In genomic region chr1:30196872-30197615, GRCh38 we compare ENCODE assay signal across 22 cellular contexts.
"Had no signal": no experiment of that assay in that cellular context is flagged by ENCODE, and none has a peak within 500 bp of the region (broad histone marks: within the 10 kb centered on the region; RNA-seq: fewer than 3 reads in every experiment).

No MANE protein-coding gene starts in this region.

- ATAC-seq: activated naive CD8-positive, alpha-beta T cell treated with anti-CD3 and anti-CD28 coated beads, Interleukin-2, amount 50 U/mL, for 24 hours; activated T-cell treated with anti-CD3 and anti-CD28 coated beads, Interleukin-2, amount 50 U/mL, for 72 hours; foreskin keratinocyte had no signal

- H3K36me3 Mint-ChIP-seq: activated naive CD4-positive, alpha-beta T cell treated with anti-CD3 and anti-CD28 coated beads, Interleukin-2, amount 10 ng/mL, durations not matched to agents 7 days and 5 days; brain had no signal

- H3K4me1 Mint-ChIP-seq: neural crest cell had no signal

- H3K9me3 Mint-ChIP-seq: activated naive CD4-positive, alpha-beta T cell treated with anti-CD3 and anti-CD28 coated beads, Interleukin-2, amount 10 ng/mL, durations not matched to agents 7 days and 5 days; dendritic cell treated with granulocyte-macrophage colony-stimulating factor and Interleukin-4, amounts not matched to agents 40 ng/mL and 50 ng/mL, for 4 days; T-helper 1 cell treated with Interleukin-12 subunit alpha and Interleukin-12 subunit beta and Interleukin-4 antibody, amounts not matched to agents 30 μg/mL and 1 μg/mL, for 36 hours had no signal

- DNase-seq: activated CD4-positive, alpha-beta T cell treated with anti-CD3 and anti-CD28 coated beads for 4 hours; activated CD4-positive, alpha-beta T cell treated with anti-CD3 and anti-CD28 coated beads, Interleukin-2, amount 50 U/mL, for 48 hours; activated CD4-positive, CD25-positive, alpha-beta regulatory T cell; activated effector memory CD4-positive, alpha-beta T cell treated with anti-CD3 and anti-CD28 coated beads, Interleukin-2, amount 50 U/mL, for 16 hours; activated naive CD4-positive, alpha-beta T cell treated with anti-CD3 and anti-CD28 coated beads, Interleukin-2, amount 10 ng/mL, durations not matched to agents 7 days and 5 days; activated naive CD8-positive, alpha-beta T cell treated with anti-CD3 and anti-CD28 coated beads, Interleukin-2, amount 50 U/mL, for 24 hours; activated T-cell treated with anti-CD3 and anti-CD28 coated beads, Interleukin-2, amount 50 U/mL, for 72 hours; anterior cingulate cortex; effector CD4-positive, alpha-beta T cell; erythroblast; foreskin keratinocyte; left ventricle myocardium inferior; sigmoid colon; stimulated activated CD4-positive, alpha-beta T cell treated with anti-CD3 and anti-CD28 coated beads, Interleukin-2, amount 100 ng/mL, for 48 hours; stimulated activated CD8-positive, alpha-beta memory T cell treated with anti-CD3 and anti-CD28 coated beads, Interleukin-4, amount 100 ng/mL, for 48 hours; stimulated activated naive CD4-positive, alpha-beta T cell; testis; trophoblast cell had no signal

- H3K4me3 Mint-ChIP-seq: activated naive CD4-positive, alpha-beta T cell treated with anti-CD3 and anti-CD28 coated beads, Interleukin-2, amount 10 ng/mL, durations not matched to agents 7 days and 5 days; activated naive CD8-positive, alpha-beta T cell treated with anti-CD3 and anti-CD28 coated beads, Interleukin-2, amount 50 U/mL, for 24 hours; activated T-cell treated with anti-CD3 and anti-CD28 coated beads, Interleukin-2, amount 50 U/mL, for 72 hours; brain; dendritic cell treated with granulocyte-macrophage colony-stimulating factor and Interleukin-4, amounts not matched to agents 40 ng/mL and 50 ng/mL, for 4 days; neural crest cell; T-helper 1 cell treated with Interleukin-12 subunit alpha and Interleukin-12 subunit beta and Interleukin-4 antibody, amounts not matched to agents 30 μg/mL and 1 μg/mL, for 36 hours had no signal

- H3K27ac Mint-ChIP-seq: activated naive CD4-positive, alpha-beta T cell treated with anti-CD3 and anti-CD28 coated beads, Interleukin-2, amount 10 ng/mL, durations not matched to agents 7 days and 5 days; activated naive CD8-positive, alpha-beta T cell treated with anti-CD3 and anti-CD28 coated beads, Interleukin-2, amount 50 U/mL, for 24 hours; activated T-cell treated with anti-CD3 and anti-CD28 coated beads, Interleukin-2, amount 50 U/mL, for 72 hours; dendritic cell treated with granulocyte-macrophage colony-stimulating factor and Interleukin-4, amounts not matched to agents 40 ng/mL and 50 ng/mL, for 4 days; T-helper 1 cell treated with Interleukin-12 subunit alpha and Interleukin-12 subunit beta and Interleukin-4 antibody, amounts not matched to agents 30 μg/mL and 1 μg/mL, for 36 hours had no signal
